18 cellular contexts compared by ENCODE assay signal in the genomic region with DNA sequence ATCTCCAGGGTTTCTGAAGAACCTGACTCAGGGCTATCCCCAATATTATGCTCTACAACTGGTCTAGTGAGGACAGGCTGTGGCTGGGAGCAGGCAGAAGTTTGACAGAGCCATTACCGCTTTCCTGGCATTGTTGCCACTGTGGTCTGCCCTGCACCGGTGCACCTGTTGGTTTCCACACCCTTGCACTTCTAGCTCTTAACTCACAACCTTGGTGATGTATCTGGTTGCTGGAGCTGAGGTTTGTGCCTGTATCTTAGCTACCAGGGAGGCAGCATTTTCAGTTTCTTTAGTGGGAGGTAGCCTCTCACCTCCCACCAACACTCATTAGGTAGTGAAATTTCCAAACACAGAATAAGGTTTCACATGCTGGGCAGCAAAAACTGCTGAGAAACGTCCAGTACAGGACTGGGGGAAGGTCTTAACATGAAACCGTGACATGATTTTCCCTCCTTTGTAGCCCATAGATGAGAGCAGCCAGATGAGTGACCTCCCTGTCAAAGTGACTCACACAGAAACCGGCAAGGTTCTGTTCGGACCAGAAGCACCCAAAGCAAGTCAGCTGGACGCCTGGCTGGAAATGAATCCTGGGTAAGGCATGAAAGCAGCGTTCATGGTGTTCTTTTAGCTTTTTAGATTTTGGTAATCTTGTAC. TPM values are rescaled to one million over a fixed set of nuclear protein-coding genes. Genes with fewer than 3 reads are reported as not detected.
DNase-seq lines count a peak whose midpoint lies in the region; ATAC-seq lines count a peak whose summit lies in the region.
"Had no signal": no experiment of that assay in that cellular context is flagged by ENCODE, and none has a peak within 500 bp of the region (broad histone marks: within the 10 kb centered on the region; RNA-seq: fewer than 3 reads in every experiment).

No MANE protein-coding gene starts in this region.

- H3K36me3 Mint-ChIP-seq in CD4-positive, alpha-beta memory T cell: peaks cover 64 to 88% of the 10 kb centered on the region in 2 donors
- peaks cover 98% of the 10 kb centered on the region for H3K36me3 Mint-ChIP-seq in activated T-helper 17 cell treated with anti-CD3 and anti-CD28 coated beads, Interleukin-2, amount 50 U/mL, for 72 hours (ENCODE audit: low read depth)

- ATAC-seq in GM19324 (IDR thresholded peaks at IDR 0.05; ENCODE audit: low FRiP score, unreplicated experiment) (peak; percentile 91), HG03025 (IDR thresholded peaks at IDR 0.05; ENCODE audit: low FRiP score, unreplicated experiment) (peak; percentile 85)
- ATAC-seq in activated T-helper 17 cell treated with anti-CD3 and anti-CD28 coated beads, Interleukin-2, amount 50 U/mL, for 72 hours (replicated peaks): peak; percentile 87
- ATAC-seq: left lobe of liver, right cardiac atrium had no signal

- CTCF ChIA-PET in CD4-positive, alpha-beta memory T cell (lab: Charles Lee; ENCODE audit: partially characterized antibody): no interaction called here

- H3K4me1 Mint-ChIP-seq in CD4-positive, alpha-beta memory T cell: peaks cover 10 to 19% (median 15%) of the 10 kb centered on the region in 4 donors
- H3K4me1 Mint-ChIP-seq in activated T-helper 17 cell treated with anti-CD3 and anti-CD28 coated beads, Interleukin-2, amount 50 U/mL, for 72 hours: peaks cover 22% of the 10 kb centered on the region

- H3K27ac Mint-ChIP-seq in CD4-positive, alpha-beta memory T cell: peak overlapping the region in 6 of 7 donors; percentile 15 to 89 (median 60)
- H3K27ac Mint-ChIP-seq in activated T-helper 17 cell treated with anti-CD3 and anti-CD28 coated beads, Interleukin-2, amount 50 U/mL, for 72 hours: peak overlapping the region; percentile 78
- H3K27ac Mint-ChIP-seq: nephron had no signal

- no peaks in the 10 kb centered on the region for H3K9me3 Mint-ChIP-seq in CD4-positive, alpha-beta memory T cell
- H3K9me3 Mint-ChIP-seq in activated T-helper 17 cell treated with anti-CD3 and anti-CD28 coated beads, Interleukin-2, amount 50 U/mL, for 72 hours: no peaks in the 10 kb centered on the region
- H3K9me3 Mint-ChIP-seq: nephron had no signal

- no peak for DNase-seq in CD4-positive, alpha-beta memory T cell
- DNase-seq in GDM1 (lab: John Stamatoyannopoulos, UW) (no peak), NCI-H146 treated with DMSO at 0.1 percent for 48 hours (lab: John Stamatoyannopoulos, UW; ENCODE audit: unreplicated experiment) (no peak)
- no peak for DNase-seq in activated CD4-positive, CD25-positive, alpha-beta regulatory T cell (lab: John Stamatoyannopoulos, UW)
- no peak for DNase-seq in stimulated activated CD8-positive, alpha-beta memory T cell treated with anti-CD3 and anti-CD28 coated beads, Interleukin-4, amount 100 ng/mL, for 48 hours
- DNase-seq: activated CD4-positive, CD25-positive, alpha-beta regulatory T cell treated with anti-CD3 and anti-CD28 coated beads, Interleukin-2, amount 50 U/mL, for 72 hours; activated effector memory CD4-positive, alpha-beta T cell treated with anti-CD3 and anti-CD28 coated beads, Interleukin-2, amount 50 U/mL, for 16 hours; NCI-H1092; NCI-H226; right cardiac atrium; stimulated activated CD4-positive, alpha-beta T cell treated with anti-CD3 and anti-CD28 coated beads, Interleukin-2, amount 100 ng/mL, for 48 hours; stimulated activated naive CD4-positive, alpha-beta T cell treated with Interleukin-2 at 50 U/mL for 16 hours had no signal

- H3K4me3 ChIP-seq in CD4-positive, alpha-beta memory T cell (ENCODE audit: low read length in 2 of 2): no peak overlapping the region
- H3K4me3 ChIP-seq: cardiac muscle cell had no signal

- H3K4me1 ChIP-seq in CD4-positive, alpha-beta memory T cell (ENCODE audit: insufficient read depth, low read length): no peaks in the 10 kb centered on the region

- H3K27me3 ChIP-seq in CD4-positive, alpha-beta memory T cell (ENCODE audit: insufficient read depth, low read length): no peaks in the 10 kb centered on the region
- H3K27me3 ChIP-seq: cardiac muscle cell had no signal

- peaks cover 73% of the 10 kb centered on the region for H3K36me3 ChIP-seq in CD4-positive, alpha-beta memory T cell (ENCODE audit: insufficient read depth, low read length)
- H3K36me3 ChIP-seq: cardiac muscle cell had no signal

- POLR2A ChIA-PET in CD4-positive, alpha-beta memory T cell (lab: Charles Lee; ENCODE audit: partially characterized antibody): no interaction called here

- H3K4me3 Mint-ChIP-seq in CD4-positive, alpha-beta memory T cell: no peak overlapping the region
- H3K4me3 Mint-ChIP-seq in activated T-helper 17 cell treated with anti-CD3 and anti-CD28 coated beads, Interleukin-2, amount 50 U/mL, for 72 hours: peak overlapping the region; percentile 36
- H3K4me3 Mint-ChIP-seq: nephron had no signal

- intact Hi-C loops in CD4-positive, alpha-beta memory T cell (cut with micrococcal nuclease): no loop called here

- H3K27me3 Mint-ChIP-seq in CD4-positive, alpha-beta memory T cell: no peaks in the 10 kb centered on the region
- no peaks in the 10 kb centered on the region for H3K27me3 Mint-ChIP-seq in activated T-helper 17 cell treated with anti-CD3 and anti-CD28 coated beads, Interleukin-2, amount 50 U/mL, for 72 hours

- H3K9me3 ChIP-seq in CD4-positive, alpha-beta memory T cell (ENCODE audit: control insufficient read depth in 1 of 2, low read length in 2 of 2): no peaks in the 10 kb centered on the region

- H3K27ac ChIP-seq in CD4-positive, alpha-beta memory T cell (ENCODE audit: low read depth, low read length): no peak overlapping the region
- H3K27ac ChIP-seq: cardiac muscle cell had no signal

RNA-seq across cellular contexts. Expression of a gene that starts 57.7 kb away (rescaled TPM):
- 100 to 1,000 TPM; 227 to 245 TPM for total RNA-seq in CD4-positive, alpha-beta memory T cell
- polyA plus RNA-seq in CD4-positive, alpha-beta memory T cell: 10 to 100 TPM; 18.5 to 57.4 TPM
- 100 to 1,000 TPM; 118 to 119 TPM for total RNA-seq in activated T-helper 17 cell treated with anti-CD3 and anti-CD28 coated beads, Interleukin-2, amount 50 U/mL, for 72 hours
